ENCODE assay signal across 7 cellular contexts in the genomic region with DNA sequence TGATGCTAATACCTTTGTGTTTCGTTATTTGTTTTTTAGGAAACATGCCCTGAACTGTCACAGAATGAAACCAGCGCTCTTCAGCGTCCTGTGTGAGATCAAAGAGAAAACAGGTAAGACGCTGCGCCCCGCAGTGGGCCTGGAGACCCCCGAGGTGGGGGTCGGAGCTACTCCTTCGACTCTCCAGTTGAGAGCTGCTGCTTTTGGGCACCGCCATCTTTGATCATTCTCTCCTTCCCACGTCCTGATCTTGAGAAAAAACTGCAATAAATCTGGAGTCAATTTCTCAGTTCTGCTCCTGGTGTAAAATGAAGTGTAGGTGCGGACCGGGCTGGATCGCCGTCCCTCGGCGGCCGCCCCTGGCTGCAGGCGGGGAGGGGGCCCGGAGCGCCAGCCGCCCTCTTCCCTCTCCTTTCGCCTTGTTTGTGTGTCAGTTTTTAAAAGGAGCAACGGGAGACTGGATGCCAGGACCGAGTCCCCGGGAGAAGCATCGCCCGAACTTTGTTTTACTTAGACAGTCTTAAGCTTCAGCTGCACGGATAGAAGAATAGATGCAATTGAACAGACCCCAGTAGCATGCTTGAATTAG. TPM values are rescaled to one million over a fixed set of nuclear protein-coding genes. Genes with fewer than 3 reads are reported as not detected.
DNase-seq lines count a peak whose midpoint lies in the region; ATAC-seq, FAIRE-seq and TF ChIP-seq lines count a peak whose summit lies in the region.

No MANE protein-coding gene starts in this region.

- peaks cover 13% of the 10 kb centered on the region for H3K36me3 ChIP-seq in RWPE2 (ENCODE audit: low read depth)
- H3K36me3 ChIP-seq in esophagus (ENCODE audit: control insufficient read depth in 2 of 2, insufficient read depth in 2 of 2, low read length in 1 of 2) = no peaks in the 10 kb centered on the region

- H3K4me1 ChIP-seq in RWPE2 (ENCODE audit: insufficient read depth, poor library complexity, severe bottlenecking) = peaks cover 32% of the 10 kb centered on the region
- peaks cover 0 to 2% of the 10 kb centered on the region in 2 donors for H3K4me1 ChIP-seq in esophagus (ENCODE audit: control insufficient read depth in 2 of 2, insufficient read depth in 2 of 2, low read length in 1 of 2)

- H3K27me3 ChIP-seq in RWPE2 (ENCODE audit: insufficient read depth, poor library complexity, severe bottlenecking) = no peaks in the 10 kb centered on the region
- H3K27me3 ChIP-seq in esophagus (ENCODE audit: control insufficient read depth in 1 of 2, insufficient read depth in 2 of 2, low read length in 2 of 2) = no peaks in the 10 kb centered on the region

- H3K9me3 Mint-ChIP-seq in neural crest cell = no peaks in the 10 kb centered on the region

- peaks cover 2% of the 10 kb centered on the region for H3K36me3 Mint-ChIP-seq in neural crest cell (ENCODE audit: low read depth)

- ATAC-seq in RWPE2 (ENCODE audit: low read depth) (no peak), GM18909 (IDR thresholded peaks at IDR 0.05; ENCODE audit: poor library complexity, unreplicated experiment) (no peak), HG02623 (IDR thresholded peaks at IDR 0.05; ENCODE audit: unreplicated experiment) (no peak), HG03571 (IDR thresholded peaks at IDR 0.05; ENCODE audit: unreplicated experiment) (no peak)

- DNase-seq in GM18507 (ENCODE audit: extremely low spot score, insufficient read length, low read depth) (no peak), RWPE2 (ENCODE audit: low spot score) (no peak), neural crest cell (ENCODE audit: low read depth, low spot score) (no peak)

- peak overlapping the region; percentile 76 for H3K27ac Mint-ChIP-seq in neural crest cell (ENCODE audit: unreplicated experiment)

- H3K9me3 ChIP-seq in RWPE2 (ENCODE audit: severe bottlenecking) (no peaks in the 10 kb centered on the region), esophagus (ENCODE audit: control insufficient read depth in 2 of 2, insufficient read depth in 1 of 2, low read depth in 1 of 2, low read length in 1 of 2) (no peaks in the 10 kb centered on the region)

- WGBS in esophagus, 2 donors = 30 to 32% methylated on average over 29 of the region's 29 CpGs

- peaks cover 1% of the 10 kb centered on the region for H3K27me3 Mint-ChIP-seq in neural crest cell (ENCODE audit: low read depth)

- H3K4me3 ChIP-seq in RWPE2 (ENCODE audit: severe bottlenecking) (peak overlapping the region; percentile 82), esophagus (ENCODE audit: low read depth in 1 of 2, low read length in 2 of 2) (peak overlapping the region; percentile 83 to 88)

- TF ChIP-seq CTCF in RWPE2 (IDR thresholded peaks at IDR 0.05; ENCODE audit: poor library complexity, severe bottlenecking) (no peak), neural crest cell (conservative IDR thresholded peaks at IDR 0.05) (no peak)

- peaks cover 53% of the 10 kb centered on the region for H3K4me1 Mint-ChIP-seq in neural crest cell

- peak; percentile 57 for FAIRE-seq in GM18507 (lab: Jason Lieb, UNC)

- H3K27ac ChIP-seq in RWPE2 (ENCODE audit: poor library complexity, severe bottlenecking) (peak overlapping the region; percentile 70), esophagus (ENCODE audit: low read depth in 2 of 2, low read length in 1 of 2) (peak overlapping the region; percentile 73 to 90)

- H3K4me3 Mint-ChIP-seq in neural crest cell = peak overlapping the region; percentile 98

RNA-seq across cellular contexts. Expression of a gene that starts 1.4 kb away (rescaled TPM):
- polyA plus RNA-seq in esophagus = 1 to 10 TPM; 3.5 to 6.9 TPM
- 69.0 and 71.6 TPM in 2 replicates for total RNA-seq in neural crest cell

RNA-seq across cellular contexts. Expression of a gene that starts 41.6 kb away (rescaled TPM):
- polyA plus RNA-seq in esophagus = 10 to 100 TPM; 41.4 to 49.4 TPM
- 63.4 and 74.3 TPM in 2 replicates for total RNA-seq in neural crest cell
